In the genomic region with DNA sequence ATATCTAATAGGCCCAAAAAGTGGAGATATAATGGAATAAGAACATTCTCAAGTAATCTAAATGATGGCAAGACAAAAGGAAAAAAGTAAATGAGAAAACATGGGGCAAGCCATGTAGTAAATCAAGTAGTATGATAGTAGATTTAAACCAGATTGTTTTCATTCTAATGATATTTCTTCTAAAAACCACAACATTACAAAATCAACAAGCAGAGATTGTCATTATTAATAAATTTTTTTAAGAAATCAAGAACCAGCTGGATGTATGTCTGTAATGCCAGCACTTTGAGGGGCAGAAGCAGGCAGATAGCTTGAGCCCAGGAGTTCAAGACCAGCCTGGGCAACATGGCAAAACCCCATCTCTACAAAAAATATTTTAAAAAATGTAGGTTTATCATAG, we compare ENCODE assay signal across 16 cellular contexts.
A peak's percentile ranks its signal among the peaks of the same experiment; 100 is the strongest.
DNase-seq lines count a peak whose midpoint lies in the region; ATAC-seq and TF ChIP-seq lines count a peak whose summit lies in the region.
"Had no signal": no experiment of that assay in that cellular context is flagged by ENCODE, and none has a peak within 500 bp of the region (broad histone marks: within the 10 kb centered on the region; RNA-seq: fewer than 3 reads in every experiment).

No MANE protein-coding gene starts in this region.

- no peak overlapping the region for H3K27ac Mint-ChIP-seq in CD4-positive, alpha-beta memory T cell
- H3K27ac Mint-ChIP-seq: CD8-positive, alpha-beta T cell; GM23338; H9 had no signal

- H3F3A ChIP-seq in SK-N-SH (replicated peaks; ENCODE audit: insufficient read depth) = peaks cover 13% of the 10 kb centered on the region

- H3K27me3 ChIP-seq in SK-N-SH (ENCODE audit: insufficient read depth) = no peaks in the 10 kb centered on the region
- no peaks in the 10 kb centered on the region for H3K27me3 ChIP-seq in CD4-positive, alpha-beta memory T cell (ENCODE audit: insufficient read depth, low read length)

- H3K9ac ChIP-seq in SK-N-SH = no peak overlapping the region

- no peak for TF ChIP-seq CTCF in SK-N-SH (IDR thresholded peaks at IDR 0.05)

- no peak for TF ChIP-seq EP300 in SK-N-SH (IDR thresholded peaks at IDR 0.05; ENCODE audit: borderline replicate concordance in 1 of 2, low read depth in 1 of 2, low read length in 1 of 2)

- intact Hi-C loops in CD4-positive, alpha-beta memory T cell (cut with micrococcal nuclease) = no loop called here

- no peak overlapping the region for H3K4me3 Mint-ChIP-seq in CD4-positive, alpha-beta memory T cell
- H3K4me3 Mint-ChIP-seq: CD8-positive, alpha-beta T cell; GM23338; H9 had no signal

- peaks cover 33 to 48% of the 10 kb centered on the region in 2 donors for H3K36me3 Mint-ChIP-seq in CD4-positive, alpha-beta memory T cell

- peaks cover 3 to 28% (median 11%) of the 10 kb centered on the region in 8 donors for H3K9me3 Mint-ChIP-seq in CD4-positive, alpha-beta memory T cell

- 0 out of 4 replicates have a peak, but pooled peaks cover 0 to 5% of the 10 kb centered on the region in 2 experiments for H3K4me1 ChIP-seq in SK-N-SH (ENCODE audit: control insufficient read depth in 1 of 2, insufficient read depth in 2 of 2, low read depth in 1 of 2, low read length in 1 of 2)
- H3K4me1 ChIP-seq in CD4-positive, alpha-beta memory T cell (ENCODE audit: insufficient read depth, low read length) = no peaks in the 10 kb centered on the region
- H3K4me1 ChIP-seq: Caco-2 had no signal

- peaks cover 6 to 10% (median 8%) of the 10 kb centered on the region in 4 donors for H3K4me1 Mint-ChIP-seq in CD4-positive, alpha-beta memory T cell

- TF ChIP-seq RAD21 in SK-N-SH (IDR thresholded peaks at IDR 0.05; ENCODE audit: low read length) = no peak

- POLR2A ChIA-PET in SK-N-SH (lab: Yijun Ruan, JAX) = no interaction called here
- POLR2A ChIA-PET in CD4-positive, alpha-beta memory T cell (lab: Charles Lee; ENCODE audit: partially characterized antibody) = no interaction called here

- H2AFZ ChIP-seq in SK-N-SH (ENCODE audit: low read depth) = no peak overlapping the region
- H2AFZ ChIP-seq: GM23338 had no signal

- CTCF ChIA-PET in SK-N-SH (lab: Yijun Ruan, JAX) = no interaction called here
- CTCF ChIA-PET in CD4-positive, alpha-beta memory T cell (lab: Charles Lee; ENCODE audit: partially characterized antibody) = no interaction called here

- H4K20me1 ChIP-seq in SK-N-SH (ENCODE audit: insufficient read depth) = no peaks in the 10 kb centered on the region

- DNase-seq in SK-N-SH = no peak
- DNase-seq in amniotic epithelial cell (ENCODE audit: low read depth) = peak; percentile 16
- DNase-seq in fibroblast of peridontal ligament (ENCODE audit: extremely low read depth) = peak; percentile 25
- no peak for DNase-seq in CD4-positive, alpha-beta memory T cell
- no peak for DNase-seq in dedifferentiated amniotic fluid mesenchymal stem cell (ENCODE audit: extremely low spot score)
- DNase-seq: C1 segment of cervical spinal cord; Caco-2; CD8-positive, alpha-beta T cell; DMS153; DND-41; H9 had no signal

- H3K27ac ChIP-seq in SK-N-SH (ENCODE audit: low read depth in 2 of 2, low read length in 1 of 2) = no peak overlapping the region
- no peak overlapping the region for H3K27ac ChIP-seq in CD4-positive, alpha-beta memory T cell (ENCODE audit: low read depth, low read length)
- H3K27ac ChIP-seq: 22Rv1 had no signal

- H3K4me2 ChIP-seq in SK-N-SH = no peak overlapping the region
- H3K4me2 ChIP-seq: GM23338 had no signal

- ATAC-seq in SK-N-SH treated with all-trans-retinoic acid at 6 μM for 48 hours = no peak
- ATAC-seq: CD8-positive, alpha-beta T cell; GM12878; GM23338; HCT116 had no signal

- H3K79me2 ChIP-seq in SK-N-SH (ENCODE audit: insufficient read depth) = no peaks in the 10 kb centered on the region

- 0 out of 2 replicates have a peak, but pooled peaks cover 10% of the 10 kb centered on the region for H3K9me3 ChIP-seq in SK-N-SH
- H3K9me3 ChIP-seq in CD4-positive, alpha-beta memory T cell (ENCODE audit: control insufficient read depth in 1 of 2, low read length in 2 of 2) = no peaks in the 10 kb centered on the region

- H3K4me3 ChIP-seq in SK-N-SH (ENCODE audit: low read depth in 2 of 2, low read length in 1 of 2) = no peak overlapping the region
- no peak overlapping the region for H3K4me3 ChIP-seq in CD4-positive, alpha-beta memory T cell (ENCODE audit: low read length in 2 of 2)
- H3K4me3 ChIP-seq: GM12878, GM23338 had no signal

- no peaks in the 10 kb centered on the region for H3K27me3 Mint-ChIP-seq in CD4-positive, alpha-beta memory T cell

- H3K9me2 ChIP-seq in SK-N-SH = no peaks in the 10 kb centered on the region

- H3K36me3 ChIP-seq in SK-N-SH (replicated peaks in 1 of 2; ENCODE audit: control insufficient read depth in 1 of 2, insufficient read depth in 2 of 2, low read length in 1 of 2) = peaks cover 0 to 3% of the 10 kb centered on the region in 2 experiments
- H3K36me3 ChIP-seq in CD4-positive, alpha-beta memory T cell (ENCODE audit: insufficient read depth, low read length) = no peaks in the 10 kb centered on the region

TF ChIP-seq in SK-N-SH, 30 proteins besides CTCF, POLR2A, EP300 and RAD21:
- TF ChIP-seq TCF12 (IDR thresholded peaks at IDR 0.05) (peak; percentile 53), ELF1 (IDR thresholded peaks at IDR 0.05) (no peak)
TF ChIP-seq in SK-N-SH: peak in this region for 1.

TF ChIP-seq in SK-N-SH treated with all-trans-retinoic acid at 6 μM for 48 hours, 23 proteins besides CTCF, POLR2A, EP300 and RAD21 (continues in another document):
- TF ChIP-seq TOX (CRISPR knock-in tag; IDR thresholded peaks at IDR 0.05; ENCODE audit: borderline replicate concordance) (no peak), ZFP30 (CRISPR knock-in tag; IDR thresholded peaks at IDR 0.05) (no peak), OSR1 (CRISPR knock-in tag; IDR thresholded peaks at IDR 0.05) (no peak), SNAI2 (CRISPR knock-in tag; IDR thresholded peaks at IDR 0.05) (no peak), ZNF565 (CRISPR knock-in tag; conservative IDR thresholded peaks at IDR 0.05; ENCODE audit: low read depth) (no peak), BACH2 (CRISPR knock-in tag; IDR thresholded peaks at IDR 0.05; ENCODE audit: borderline replicate concordance) (no peak), ZNF70 (CRISPR knock-in tag; IDR thresholded peaks at IDR 0.05) (no peak), ARNTL (CRISPR knock-in tag; IDR thresholded peaks at IDR 0.05; ENCODE audit: borderline replicate concordance, low read depth) (no peak), PPARA (CRISPR knock-in tag; IDR thresholded peaks at IDR 0.05; ENCODE audit: borderline replicate concordance) (no peak), ZC3H10 (CRISPR knock-in tag; IDR thresholded peaks at IDR 0.05) (no peak), TCF4 (CRISPR knock-in tag; IDR thresholded peaks at IDR 0.05; ENCODE audit: borderline replicate concordance) (no peak), GLIS3 (CRISPR knock-in tag; IDR thresholded peaks at IDR 0.05) (no peak), RARB (CRISPR knock-in tag; IDR thresholded peaks at IDR 0.05) (no peak)
- TF ChIP-seq, protein P1, sequence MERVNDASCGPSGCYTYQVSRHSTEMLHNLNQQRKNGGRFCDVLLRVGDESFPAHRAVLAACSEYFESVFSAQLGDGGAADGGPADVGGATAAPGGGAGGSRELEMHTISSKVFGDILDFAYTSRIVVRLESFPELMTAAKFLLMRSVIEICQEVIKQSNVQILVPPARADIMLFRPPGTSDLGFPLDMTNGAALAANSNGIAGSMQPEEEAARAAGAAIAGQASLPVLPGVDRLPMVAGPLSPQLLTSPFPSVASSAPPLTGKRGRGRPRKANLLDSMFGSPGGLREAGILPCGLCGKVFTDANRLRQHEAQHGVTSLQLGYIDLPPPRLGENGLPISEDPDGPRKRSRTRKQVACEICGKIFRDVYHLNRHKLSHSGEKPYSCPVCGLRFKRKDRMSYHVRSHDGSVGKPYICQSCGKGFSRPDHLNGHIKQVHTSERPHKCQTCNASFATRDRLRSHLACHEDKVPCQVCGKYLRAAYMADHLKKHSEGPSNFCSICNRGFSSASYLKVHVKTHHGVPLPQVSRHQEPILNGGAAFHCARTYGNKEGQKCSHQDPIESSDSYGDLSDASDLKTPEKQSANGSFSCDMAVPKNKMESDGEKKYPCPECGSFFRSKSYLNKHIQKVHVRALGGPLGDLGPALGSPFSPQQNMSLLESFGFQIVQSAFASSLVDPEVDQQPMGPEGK (CRISPR knock-in tag; IDR thresholded peaks at IDR 0.05; ENCODE audit: borderline replicate concordance) = no peak
- TF ChIP-seq, protein P2, sequence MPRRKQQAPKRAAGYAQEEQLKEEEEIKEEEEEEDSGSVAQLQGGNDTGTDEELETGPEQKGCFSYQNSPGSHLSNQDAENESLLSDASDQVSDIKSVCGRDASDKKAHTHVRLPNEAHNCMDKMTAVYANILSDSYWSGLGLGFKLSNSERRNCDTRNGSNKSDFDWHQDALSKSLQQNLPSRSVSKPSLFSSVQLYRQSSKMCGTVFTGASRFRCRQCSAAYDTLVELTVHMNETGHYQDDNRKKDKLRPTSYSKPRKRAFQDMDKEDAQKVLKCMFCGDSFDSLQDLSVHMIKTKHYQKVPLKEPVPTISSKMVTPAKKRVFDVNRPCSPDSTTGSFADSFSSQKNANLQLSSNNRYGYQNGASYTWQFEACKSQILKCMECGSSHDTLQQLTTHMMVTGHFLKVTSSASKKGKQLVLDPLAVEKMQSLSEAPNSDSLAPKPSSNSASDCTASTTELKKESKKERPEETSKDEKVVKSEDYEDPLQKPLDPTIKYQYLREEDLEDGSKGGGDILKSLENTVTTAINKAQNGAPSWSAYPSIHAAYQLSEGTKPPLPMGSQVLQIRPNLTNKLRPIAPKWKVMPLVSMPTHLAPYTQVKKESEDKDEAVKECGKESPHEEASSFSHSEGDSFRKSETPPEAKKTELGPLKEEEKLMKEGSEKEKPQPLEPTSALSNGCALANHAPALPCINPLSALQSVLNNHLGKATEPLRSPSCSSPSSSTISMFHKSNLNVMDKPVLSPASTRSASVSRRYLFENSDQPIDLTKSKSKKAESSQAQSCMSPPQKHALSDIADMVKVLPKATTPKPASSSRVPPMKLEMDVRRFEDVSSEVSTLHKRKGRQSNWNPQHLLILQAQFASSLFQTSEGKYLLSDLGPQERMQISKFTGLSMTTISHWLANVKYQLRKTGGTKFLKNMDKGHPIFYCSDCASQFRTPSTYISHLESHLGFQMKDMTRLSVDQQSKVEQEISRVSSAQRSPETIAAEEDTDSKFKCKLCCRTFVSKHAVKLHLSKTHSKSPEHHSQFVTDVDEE (CRISPR knock-in tag; IDR thresholded peaks at IDR 0.05) = no peak

Comparison
In these comparisons a context has a peak if more than half of its experiments do, and no peak if none do; other contexts are left out.
1. DNase-seq: peak in amniotic epithelial cell (single experiment) and fibroblast of peridontal ligament (single experiment); none in SK-N-SH (single experiment), CD4-positive, alpha-beta memory T cell (0 of 5) and dedifferentiated amniotic fluid mesenchymal stem cell (single experiment).